ENCODE assay signal across 14 cellular contexts in the genomic region with DNA sequence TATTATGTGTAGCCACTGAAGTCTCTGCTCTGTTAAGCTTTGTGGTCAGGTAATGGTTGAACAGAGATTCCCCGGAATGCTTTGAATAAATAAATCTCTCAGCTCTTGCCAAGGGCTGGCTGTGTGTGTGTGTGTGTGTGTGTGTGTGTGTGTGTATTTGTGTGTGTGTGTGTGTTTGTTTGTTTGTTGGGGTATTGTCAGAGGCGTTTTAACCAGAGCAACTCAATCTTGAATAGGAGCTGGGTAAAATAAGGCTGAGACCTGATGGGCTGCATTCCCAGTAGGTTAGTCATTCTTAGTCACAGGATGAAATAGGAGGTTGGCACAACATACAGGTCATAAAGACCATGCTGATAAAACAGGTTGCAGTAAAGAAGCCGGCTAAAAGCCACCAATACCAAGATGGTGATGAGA.
DNase-seq lines count a peak whose midpoint lies in the region; ATAC-seq and TF ChIP-seq lines count a peak whose summit lies in the region.
"Had no signal": no experiment of that assay in that cellular context is flagged by ENCODE, and none has a peak within 500 bp of the region (broad histone marks: within the 10 kb centered on the region; RNA-seq: fewer than 3 reads in every experiment).

No MANE protein-coding gene starts in this region.

- POLR2A ChIA-PET in RWPE1 (lab: Yijun Ruan, JAX; ENCODE audit: low non-redundant PET), result no interaction called here

- no peaks in the 10 kb centered on the region for H3K36me3 ChIP-seq in transverse colon

- no peak for TF ChIP-seq POLR2A in transverse colon (IDR thresholded peaks at IDR 0.05)

- WGBS in transverse colon (ENCODE audit: low coverage in 1 of 2), 2 donors, result 62 to 80% methylated on average over 1 to 3 of the region's 3 CpGs

- in situ Hi-C loops in transverse colon (cut with MboI; ENCODE audit: low pct_ligation_motif_present in 1 of 4, low pct_unique_long_range_greater_than_20kb in 1 of 4, low sequenced_read_pairs in 3 of 4), result no loop called here

- no peak for TF ChIP-seq EP300 in transverse colon (IDR thresholded peaks at IDR 0.05; ENCODE audit: low read depth)

- peak; percentile 18 for DNase-seq in HFFc6
- DNase-seq in RWPE1 (ENCODE audit: low spot score), result peak; percentile 4
- peak; percentile 72 for DNase-seq in fibroblast of peridontal ligament (ENCODE audit: extremely low read depth)
- DNase-seq in transverse colon, result peak; percentile 55
- no peak for DNase-seq in activated naive CD4-positive, alpha-beta T cell treated with anti-CD3 and anti-CD28 coated beads for 36 hours
- no peak for DNase-seq in cerebellum (ENCODE audit: low spot score)
- DNase-seq: activated gamma-delta T cell; cortex of kidney; GDM1; GOT3; naive thymus-derived CD8-positive, alpha-beta T cell; NCI-H1092 had no signal

- H3K9me3 ChIP-seq in transverse colon, result no peaks in the 10 kb centered on the region

- peaks cover 0 to 17% (median 5%) of the 10 kb centered on the region in 4 donors for H3K4me1 ChIP-seq in transverse colon

- H3K4me3 ChIP-seq in transverse colon, result no peak overlapping the region
- H3K4me3 ChIP-seq: skin epidermis had no signal

- no peaks in the 10 kb centered on the region for H3K36me3 Mint-ChIP-seq in HFFc6 (ENCODE audit: low read depth)
- no peaks in the 10 kb centered on the region for H3K36me3 Mint-ChIP-seq in activated naive CD4-positive, alpha-beta T cell treated with anti-CD3 and anti-CD28 coated beads for 36 hours (ENCODE audit: low read depth)
- H3K36me3 Mint-ChIP-seq: naive thymus-derived CD8-positive, alpha-beta T cell had no signal

- no peak overlapping the region for H3K4me3 Mint-ChIP-seq in HFFc6
- H3K4me3 Mint-ChIP-seq in activated naive CD4-positive, alpha-beta T cell treated with anti-CD3 and anti-CD28 coated beads for 36 hours, result no peak overlapping the region
- H3K4me3 Mint-ChIP-seq: naive thymus-derived CD8-positive, alpha-beta T cell had no signal

- no peak overlapping the region for H3K27ac Mint-ChIP-seq in HFFc6
- no peak overlapping the region for H3K27ac Mint-ChIP-seq in activated naive CD4-positive, alpha-beta T cell treated with anti-CD3 and anti-CD28 coated beads for 36 hours
- H3K27ac Mint-ChIP-seq: naive thymus-derived CD8-positive, alpha-beta T cell had no signal

- H3K27ac ChIP-seq in RWPE1 (no peak overlapping the region), transverse colon (no peak overlapping the region)
- H3K27ac ChIP-seq: skin epidermis had no signal

- peaks cover 6% of the 10 kb centered on the region; the same call in 1 of the 2 replicates for H3K9me3 Mint-ChIP-seq in HFFc6
- H3K9me3 Mint-ChIP-seq in activated naive CD4-positive, alpha-beta T cell treated with anti-CD3 and anti-CD28 coated beads for 36 hours, result no peaks in the 10 kb centered on the region

- no peak for ATAC-seq in HG03457 (IDR thresholded peaks at IDR 0.05; ENCODE audit: unreplicated experiment)
- ATAC-seq: naive thymus-derived CD8-positive, alpha-beta T cell had no signal

- CTCF ChIA-PET in RWPE1 (lab: Yijun Ruan, JAX), result interaction anchor here (0.6 to 1.0 kb wide), 5 partner anchors 28 to 655 kb away, joined by 3 to 5 read pairs (median 3); no protein-coding TSS in a partner anchor
- CTCF ChIA-PET in activated naive CD4-positive, alpha-beta T cell treated with anti-CD3 and anti-CD28 coated beads for 36 hours (lab: Charles Lee), result no interaction called here

- intact Hi-C loops in transverse colon (cut with DNase I; ENCODE audit: low total_unique reads), result no loop called here
- intact Hi-C loops in activated naive CD4-positive, alpha-beta T cell treated with anti-CD3 and anti-CD28 coated beads for 36 hours (cut with micrococcal nuclease), result no loop called here

- peaks cover 6% of the 10 kb centered on the region for H3K27me3 Mint-ChIP-seq in HFFc6 (ENCODE audit: insufficient read depth)
- H3K27me3 Mint-ChIP-seq in activated naive CD4-positive, alpha-beta T cell treated with anti-CD3 and anti-CD28 coated beads for 36 hours (ENCODE audit: low read depth), result no peaks in the 10 kb centered on the region
- H3K27me3 Mint-ChIP-seq: naive thymus-derived CD8-positive, alpha-beta T cell had no signal

- no peaks in the 10 kb centered on the region for H3K27me3 ChIP-seq in transverse colon

- TF ChIP-seq CTCF in HFFc6 (IDR thresholded peaks at IDR 0.05), result no peak
- no peak for TF ChIP-seq CTCF in RWPE1 (conservative IDR thresholded peaks at IDR 0.05; ENCODE audit: low read depth)
- no peak for TF ChIP-seq CTCF in transverse colon (IDR thresholded peaks at IDR 0.05)

- H3K4me1 Mint-ChIP-seq in HFFc6 (ENCODE audit: low read depth), result peaks cover 8% of the 10 kb centered on the region; the same call in 1 of the 2 replicates
- no peaks in the 10 kb centered on the region for H3K4me1 Mint-ChIP-seq in activated naive CD4-positive, alpha-beta T cell treated with anti-CD3 and anti-CD28 coated beads for 36 hours (ENCODE audit: low read depth)
- H3K4me1 Mint-ChIP-seq: naive thymus-derived CD8-positive, alpha-beta T cell had no signal

Comparison
In these comparisons a context has a peak if more than half of its experiments do, and no peak if none do; other contexts are left out.
1. DNase-seq: peak in HFFc6 (single experiment), RWPE1 (single experiment), fibroblast of peridontal ligament (single experiment) and transverse colon (single experiment); none in activated naive CD4-positive, alpha-beta T cell treated with anti-CD3 and anti-CD28 coated beads for 36 hours (single experiment) and cerebellum (single experiment).